Comparison of ENCODE assay signal across 12 cellular contexts in the genomic region with DNA sequence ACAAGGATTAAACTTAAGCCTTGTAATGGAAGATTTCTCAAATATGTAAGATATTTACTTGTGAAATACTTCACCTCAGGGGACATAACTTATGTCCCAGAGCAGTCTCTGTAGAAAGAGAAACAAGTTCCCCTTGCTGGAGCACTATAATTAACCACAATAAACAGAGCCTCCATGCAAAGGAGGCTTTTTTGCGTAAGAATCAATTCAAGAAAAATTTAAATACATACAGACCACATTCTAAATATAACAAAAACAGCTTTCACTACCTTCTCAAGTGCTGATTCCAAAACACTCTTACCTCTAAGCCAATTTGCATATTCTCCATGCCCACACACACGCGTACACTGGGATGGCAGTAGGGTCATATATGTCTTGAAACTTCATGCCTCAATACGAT. TPM values are rescaled to one million over a fixed set of nuclear protein-coding genes. Genes with fewer than 3 reads are reported as not detected.
DNase-seq lines count a peak whose midpoint lies in the region; ATAC-seq, FAIRE-seq and TF ChIP-seq lines count a peak whose summit lies in the region.
"Had no signal": no experiment of that assay in that cellular context is flagged by ENCODE, and none has a peak within 500 bp of the region (broad histone marks: within the 10 kb centered on the region; RNA-seq: fewer than 3 reads in every experiment).

No MANE protein-coding gene starts in this region.

- H3K4me3 Mint-ChIP-seq in WTC11: no peak overlapping the region
- H3K4me3 Mint-ChIP-seq in activated CD4-positive, alpha-beta T cell treated with anti-CD3 and anti-CD28 coated beads for 36 hours: no peak overlapping the region
- H3K4me3 Mint-ChIP-seq: activated T-cell treated with anti-CD3 and anti-CD28 coated beads, Interleukin-2, amount 50 U/mL, for 24 hours had no signal

- H3K4me3 ChIP-seq in upper lobe of right lung: no peak overlapping the region
- H3K4me3 ChIP-seq: mucosa of descending colon had no signal

- H3K36me3 ChIP-seq in upper lobe of right lung: peaks cover 4% of the 10 kb centered on the region

- TF ChIP-seq POLR2A in GM12892 (IDR thresholded peaks at IDR 0.05; ENCODE audit: low read depth, low read length): no peak

- no peaks in the 10 kb centered on the region for H3K27me3 Mint-ChIP-seq in WTC11 (ENCODE audit: low read depth)
- no peaks in the 10 kb centered on the region for H3K27me3 Mint-ChIP-seq in activated CD4-positive, alpha-beta T cell treated with anti-CD3 and anti-CD28 coated beads for 36 hours
- H3K27me3 Mint-ChIP-seq: activated T-cell treated with anti-CD3 and anti-CD28 coated beads, Interleukin-2, amount 50 U/mL, for 24 hours had no signal

- peaks cover 10% of the 10 kb centered on the region for H3K4me1 Mint-ChIP-seq in WTC11
- no peaks in the 10 kb centered on the region for H3K4me1 Mint-ChIP-seq in activated CD4-positive, alpha-beta T cell treated with anti-CD3 and anti-CD28 coated beads for 36 hours

- FAIRE-seq in GM12892 (lab: Jason Lieb, UNC): peak; percentile 71
- FAIRE-seq: HTR-8/SVneo had no signal

- peaks cover 14% of the 10 kb centered on the region for H3K9me3 Mint-ChIP-seq in WTC11
- H3K9me3 Mint-ChIP-seq in activated CD4-positive, alpha-beta T cell treated with anti-CD3 and anti-CD28 coated beads for 36 hours (ENCODE audit: low read depth): peaks cover 8% of the 10 kb centered on the region

- no peaks in the 10 kb centered on the region for H3K9me3 ChIP-seq in upper lobe of right lung

- peak; percentile 91 for ATAC-seq in GM21390 (IDR thresholded peaks at IDR 0.05; ENCODE audit: unreplicated experiment)
- ATAC-seq in HG03175 (IDR thresholded peaks at IDR 0.05; ENCODE audit: unreplicated experiment): peak; percentile 83
- no peak; the same call in 1 of the 2 replicates for ATAC-seq in WTC11
- no peak for ATAC-seq in upper lobe of right lung
- ATAC-seq in activated CD4-positive, alpha-beta T cell treated with anti-CD3 and anti-CD28 coated beads for 36 hours: no peak
- ATAC-seq: mucosa of descending colon had no signal

- TF ChIP-seq CTCF in WTC11 (IDR thresholded peaks at IDR 0.05): no peak
- no peak for TF ChIP-seq CTCF in upper lobe of right lung (IDR thresholded peaks at IDR 0.05)

- no peaks in the 10 kb centered on the region for H3K36me3 Mint-ChIP-seq in WTC11
- peaks cover 9% of the 10 kb centered on the region for H3K36me3 Mint-ChIP-seq in activated CD4-positive, alpha-beta T cell treated with anti-CD3 and anti-CD28 coated beads for 36 hours (ENCODE audit: low read depth)

- DNase-seq in GM12892 (ENCODE audit: insufficient read length) (peak; percentile 28), WTC11 (ENCODE audit: low spot score) (no peak), mucosa of gallbladder (ENCODE audit: low spot score) (no peak), upper lobe of right lung (no peak)
- DNase-seq in activated CD4-positive, alpha-beta T cell treated with anti-CD3 and anti-CD28 coated beads for 36 hours: no peak
- no peak for DNase-seq in activated naive CD4-positive, alpha-beta T cell treated with anti-CD3 and anti-CD28 coated beads, Interleukin-2, amount 50 U/mL, for 16 hours
- DNase-seq: activated T-cell treated with anti-CD3 and anti-CD28 coated beads, Interleukin-2, amount 50 U/mL, for 24 hours; COR-L47; mucosa of descending colon had no signal

- H3K27ac ChIP-seq in upper lobe of right lung: no peak overlapping the region

- peak overlapping the region; percentile 70 for H3K27ac Mint-ChIP-seq in WTC11
- no peak overlapping the region for H3K27ac Mint-ChIP-seq in activated CD4-positive, alpha-beta T cell treated with anti-CD3 and anti-CD28 coated beads for 36 hours
- H3K27ac Mint-ChIP-seq: activated T-cell treated with anti-CD3 and anti-CD28 coated beads, Interleukin-2, amount 50 U/mL, for 24 hours had no signal

- no peaks in the 10 kb centered on the region for H3K4me1 ChIP-seq in upper lobe of right lung

- intact Hi-C loops in upper lobe of right lung (cut with DNase I): no loop called here
- intact Hi-C loops in activated CD4-positive, alpha-beta T cell treated with anti-CD3 and anti-CD28 coated beads for 36 hours (cut with DNase I, micrococcal nuclease): no loop called here

- no peaks in the 10 kb centered on the region for H3K27me3 ChIP-seq in upper lobe of right lung

- POLR2A ChIA-PET in WTC11 (lab: Charles Lee): no interaction called here
- POLR2A ChIA-PET in activated CD4-positive, alpha-beta T cell treated with anti-CD3 and anti-CD28 coated beads for 36 hours (lab: Charles Lee): no interaction called here

- CTCF ChIA-PET in WTC11 (lab: Charles Lee): interaction anchor here (0.5 kb wide), 1 partner anchor 465 kb away, joined by 3 read pairs; no protein-coding TSS in a partner anchor
- CTCF ChIA-PET in activated CD4-positive, alpha-beta T cell treated with anti-CD3 and anti-CD28 coated beads for 36 hours (lab: Charles Lee): no interaction called here

TF ChIP-seq in WTC11, 78 proteins besides CTCF, POLR2A, EP300 and RAD21 (continues in another document):
- TF ChIP-seq CREB1 (CRISPR knock-in tag; IDR thresholded peaks at IDR 0.05) (no peak), ZNF423 (CRISPR knock-in tag; IDR thresholded peaks at IDR 0.05) (no peak), ZBTB43 (CRISPR knock-in tag; IDR thresholded peaks at IDR 0.05) (no peak), FOXK1 (CRISPR knock-in tag; IDR thresholded peaks at IDR 0.05) (no peak), CREM (CRISPR knock-in tag; IDR thresholded peaks at IDR 0.05) (no peak), EMX1 (CRISPR knock-in tag; IDR thresholded peaks at IDR 0.05) (no peak), HMGA2 (CRISPR knock-in tag; IDR thresholded peaks at IDR 0.05) (no peak), MXD4 (CRISPR knock-in tag; IDR thresholded peaks at IDR 0.05; ENCODE audit: borderline replicate concordance) (no peak), CBFB (CRISPR knock-in tag; IDR thresholded peaks at IDR 0.05; ENCODE audit: low read depth) (no peak), MAX (CRISPR knock-in tag; IDR thresholded peaks at IDR 0.05) (no peak), ARID4B (CRISPR knock-in tag; IDR thresholded peaks at IDR 0.05; ENCODE audit: borderline replicate concordance) (no peak), ZMAT4 (CRISPR knock-in tag; IDR thresholded peaks at IDR 0.05) (no peak)

RNA-seq across cellular contexts. Expression of gene CCNB1, which starts 30.7 kb away (rescaled TPM):
- 70.8 TPM for polyA plus RNA-seq in GM12892 (2012; ENCODE audit: missing spikeins)
- 277 to 312 TPM (median 282 TPM) in 3 replicates for total RNA-seq in WTC11 (2021)
- 8.1 TPM for total RNA-seq in mucosa of gallbladder
- 3.6 TPM for total RNA-seq in upper lobe of right lung
- 100 to 1,000 TPM; 163 to 205 TPM for total RNA-seq in activated CD4-positive, alpha-beta T cell treated with anti-CD3 and anti-CD28 coated beads for 36 hours

RNA-seq across cellular contexts. Expression of gene SLC30A5, which starts 42.5 kb away (rescaled TPM):
- 23.8 TPM for polyA plus RNA-seq in GM12892 (2012; ENCODE audit: missing spikeins)
- total RNA-seq in WTC11 (2021) (32.2 to 37.4 TPM (median 34.1 TPM) in 3 replicates), mucosa of gallbladder (60.5 TPM), upper lobe of right lung (58.1 TPM)
- 10 to 100 TPM; 44.1 to 45.1 TPM for total RNA-seq in activated CD4-positive, alpha-beta T cell treated with anti-CD3 and anti-CD28 coated beads for 36 hours

RNA-seq across cellular contexts. Expression of gene CENPH, which starts 53.1 kb away (rescaled TPM):
- polyA plus RNA-seq in GM12892 (2012; ENCODE audit: missing spikeins): 50.0 TPM
- total RNA-seq in WTC11 (2021) (79.0 to 87.4 TPM (median 86.4 TPM) in 3 replicates), mucosa of gallbladder (1.8 TPM), upper lobe of right lung (1.6 TPM)
- total RNA-seq in activated CD4-positive, alpha-beta T cell treated with anti-CD3 and anti-CD28 coated beads for 36 hours: 10 to 100 TPM; 96.0 to 98.3 TPM

Comparison
In these comparisons a context has a peak if more than half of its experiments do, and no peak if none do; other contexts are left out.
1. ATAC-seq: peak in GM21390 (single experiment) and HG03175 (single experiment); none in WTC11 (single experiment), upper lobe of right lung (single experiment) and activated CD4-positive, alpha-beta T cell treated with anti-CD3 and anti-CD28 coated beads for 36 hours (single experiment).
2. RNA of gene CCNB1, which starts 30.7 kb away (total RNA-seq): 277 to 312 TPM in WTC11 and 163 to 205 TPM in activated CD4-positive, alpha-beta T cell treated with anti-CD3 and anti-CD28 coated beads for 36 hours; 8.1 TPM in mucosa of gallbladder (single experiment) and 3.6 TPM in upper lobe of right lung (single experiment); every median in the first group is over 10 times any median in the second.
3. RNA of gene CENPH, which starts 53.1 kb away (total RNA-seq): 96.0 to 98.3 TPM in activated CD4-positive, alpha-beta T cell treated with anti-CD3 and anti-CD28 coated beads for 36 hours and 79.0 to 87.4 TPM in WTC11; 1.8 TPM in mucosa of gallbladder (single experiment) and 1.6 TPM in upper lobe of right lung (single experiment); every median in the first group is over 10 times any median in the second.